25 cellular contexts compared by ENCODE assay signal in the genomic region with DNA sequence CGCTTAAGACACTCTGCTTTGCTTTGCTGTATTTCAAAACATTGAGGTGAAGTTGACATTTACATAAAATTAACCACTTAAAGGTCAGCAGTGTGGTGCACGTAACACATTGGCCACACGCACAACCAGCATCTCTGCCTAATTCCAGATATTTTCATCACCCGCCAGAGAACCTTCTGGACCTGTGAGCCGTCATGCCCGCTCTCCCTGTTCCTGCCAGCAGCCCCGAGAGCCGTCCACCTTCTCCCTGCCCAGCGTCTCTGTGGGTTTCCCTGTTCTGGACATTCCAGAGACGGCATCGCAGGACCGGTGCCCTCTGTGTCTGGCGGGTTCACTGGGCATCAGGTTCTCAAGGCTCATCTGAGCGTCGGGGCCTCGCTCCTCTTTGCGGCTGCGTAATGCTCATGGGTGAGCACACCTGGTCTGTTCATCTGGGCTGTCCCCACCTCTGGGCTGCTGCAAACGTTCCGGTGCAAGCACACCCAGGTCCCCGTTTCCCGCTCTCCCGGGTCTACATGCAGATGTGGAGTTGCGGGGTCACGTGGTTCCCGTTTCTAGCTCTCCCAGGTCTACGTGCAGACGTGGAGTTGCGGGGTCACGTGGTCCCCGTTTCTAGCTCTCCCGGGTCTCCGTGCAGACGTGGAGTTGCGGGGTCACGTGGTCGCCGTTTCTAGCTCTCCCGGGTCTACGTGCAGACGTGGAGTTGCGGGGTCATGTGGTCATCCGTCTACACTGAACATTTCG. TPM values are rescaled to one million over a fixed set of nuclear protein-coding genes. Genes with fewer than 3 reads are reported as not detected.
DNase-seq lines count a peak whose midpoint lies in the region; ATAC-seq, FAIRE-seq and TF ChIP-seq lines count a peak whose summit lies in the region.
"Had no signal": no experiment of that assay in that cellular context is flagged by ENCODE, and none has a peak within 500 bp of the region (broad histone marks: within the 10 kb centered on the region; RNA-seq: fewer than 3 reads in every experiment).

No MANE protein-coding gene starts in this region.

- H3K4me1 ChIP-seq in heart left ventricle: no peaks in the 10 kb centered on the region
- H3K4me1 ChIP-seq in HepG2 (ENCODE audit: insufficient read depth, low read length): no peaks in the 10 kb centered on the region
- H3K4me1 ChIP-seq in right lobe of liver: no peaks in the 10 kb centered on the region
- H3K4me1 ChIP-seq in kidney (ENCODE audit: control insufficient read depth in 1 of 2, insufficient read depth in 1 of 2, low read depth in 1 of 2, low read length in 2 of 2): no peaks in the 10 kb centered on the region

- in situ Hi-C loops in HepG2 (cut with HindIII; ENCODE audit: extremely low pct_ligation_motif_present, low pct_unique_long_range_greater_than_20kb): no loop called here

- BruUV-seq in HepG2 (replicated peaks; lab: Mats Ljungman, UMichigan): no TSS peak

- H3K36me3 ChIP-seq in heart left ventricle (no peaks in the 10 kb centered on the region), HepG2 (replicated peaks in 1 of 2; ENCODE audit: control insufficient read depth in 1 of 2, insufficient read depth in 2 of 2, low read length in 2 of 2) (no peaks in the 10 kb centered on the region), right lobe of liver (no peaks in the 10 kb centered on the region), kidney (ENCODE audit: control insufficient read depth in 1 of 2, insufficient read depth in 2 of 2, low read length in 2 of 2) (no peaks in the 10 kb centered on the region)

- DNase-seq in heart left ventricle: peak in 3 of 5 donors; percentile 11 to 25 (median 14)
- no peak for DNase-seq in left ventricle myocardium superior
- no peak for DNase-seq in HepG2 (ENCODE audit: low spot score)
- no peak for DNase-seq in right lobe of liver
- peak; percentile 59 for DNase-seq in kidney
- DNase-seq in posterior vena cava (ENCODE audit: low spot score): peak; percentile 59
- no peak for DNase-seq in activated CD4-positive, CD25-positive, alpha-beta regulatory T cell (lab: John Stamatoyannopoulos, UW)
- DNase-seq: 8988T; C1 segment of cervical spinal cord; Calu3; CD4-positive, alpha-beta memory T cell; COR-L47; DMS53; DMS79 treated with DMSO at 0.1 percent for 48 hours; GF-D8; GM23248; H7; HCEC 1CT had no signal

- H3K9me3 ChIP-seq in heart left ventricle: peaks cover 0 to 3% (median 0%) of the 10 kb centered on the region in 12 donors
- peaks cover 12% of the 10 kb centered on the region; the same call in 1 of the 2 replicates for H3K9me3 ChIP-seq in HepG2 (ENCODE audit: low read length)
- no peaks in the 10 kb centered on the region for H3K9me3 ChIP-seq in right lobe of liver
- no peaks in the 10 kb centered on the region for H3K9me3 ChIP-seq in kidney (ENCODE audit: control insufficient read depth in 1 of 2, low read length in 2 of 2)

- no peaks in the 10 kb centered on the region for H4K20me1 ChIP-seq in HepG2 (ENCODE audit: insufficient read depth, low read length)

- H3K4me3 ChIP-seq in heart left ventricle (no peak overlapping the region), HepG2 (replicated peaks in 1 of 3; ENCODE audit: insufficient read depth in 1 of 3, low read depth in 2 of 3, low read length in 3 of 3) (no peak overlapping the region), right lobe of liver (no peak overlapping the region), kidney (ENCODE audit: low read length in 2 of 2) (no peak overlapping the region)
- H3K4me3 ChIP-seq: GM23248 had no signal

- intact Hi-C loops in heart left ventricle (cut with DNase I): no loop called here
- intact Hi-C loops in left ventricle myocardium superior (cut with micrococcal nuclease): no loop called here
- intact Hi-C loops in HepG2 (cut with micrococcal nuclease; ENCODE audit: unreplicated experiment): no loop called here
- intact Hi-C loops in right lobe of liver (cut with DNase I): no loop called here
- intact Hi-C loops in kidney (cut with DNase I): no loop called here
- intact Hi-C loops in posterior vena cava (cut with DNase I): no loop called here

- H2AFZ ChIP-seq in HepG2 (ENCODE audit: low read length): no peak overlapping the region
- H2AFZ ChIP-seq: GM23248 had no signal

- TF ChIP-seq POLR2A in heart left ventricle (IDR thresholded peaks at IDR 0.05) (no peak), HepG2 (IDR thresholded peaks at IDR 0.05; ENCODE audit: insufficient read depth in 1 of 2, low read depth in 2 of 2, low read length in 2 of 2) (no peak), right lobe of liver (IDR thresholded peaks at IDR 0.05) (no peak)

- no peak for TF ChIP-seq EP300 in HepG2 (IDR thresholded peaks at IDR 0.05; ENCODE audit: low read depth in 2 of 2, low read length in 2 of 2)
- no peak for TF ChIP-seq EP300 in HepG2 (CRISPR knock-in tag; IDR thresholded peaks at IDR 0.05; ENCODE audit: borderline replicate concordance)

- POLR2A ChIA-PET in HepG2 (lab: Yijun Ruan, JAX): no interaction called here

- no peak for ATAC-seq in heart left ventricle
- ATAC-seq in left ventricle myocardium superior: no peak
- ATAC-seq in HepG2: no peak
- no peak for ATAC-seq in right lobe of liver
- no peak for ATAC-seq in GM18519 (IDR thresholded peaks at IDR 0.05; ENCODE audit: low FRiP score, unreplicated experiment)

- H3K9ac ChIP-seq in HepG2 (ENCODE audit: insufficient read depth, low read depth, low read length): no peak overlapping the region
- H3K9ac ChIP-seq in kidney (ENCODE audit: low read length in 2 of 2): no peak overlapping the region
- H3K9ac ChIP-seq: GM23248 had no signal

- TF ChIP-seq CTCF in heart left ventricle (IDR thresholded peaks at IDR 0.05) (no peak), HepG2 (CRISPR knock-in tag; IDR thresholded peaks at IDR 0.05) (no peak), right lobe of liver (IDR thresholded peaks at IDR 0.05) (no peak), kidney (IDR thresholded peaks at IDR 0.05; ENCODE audit: borderline replicate concordance, extremely low read depth, insufficient read depth) (no peak)

- 94 to 96% (median 95%) methylated on average over 44 of the region's 44 CpGs for WGBS in heart left ventricle, 4 donors
- 43% methylated on average over 16 of the region's 44 CpGs for WGBS in HepG2 (ENCODE audit: low lambda C conversion rate)
- WGBS in right lobe of liver (ENCODE audit: insufficient coverage, low coverage, low lambda C conversion rate, missing lambda C conversion rate): 86% methylated on average over 12 of the region's 44 CpGs

- CTCF ChIA-PET in HepG2 (lab: Yijun Ruan, JAX; ENCODE audit: low intra/inter-chr PET ratio, low total read pairs): no interaction called here

- no peaks in the 10 kb centered on the region for H3K79me2 ChIP-seq in HepG2 (ENCODE audit: insufficient read depth, low read length)

- no peak overlapping the region for H3K4me2 ChIP-seq in HepG2 (ENCODE audit: low read depth, low read length)

- FAIRE-seq in HepG2 (lab: Jason Lieb, UNC) (no peak), kidney (lab: Jason Lieb, UNC) (no peak)
- FAIRE-seq: GM12891, GM18507, H1 had no signal

- no peak overlapping the region for H3K27ac ChIP-seq in heart left ventricle
- H3K27ac ChIP-seq in HepG2 (ENCODE audit: extremely low read length, insufficient read depth, low read length): no peak overlapping the region
- H3K27ac ChIP-seq in right lobe of liver: no peak overlapping the region
- no peak overlapping the region for H3K27ac ChIP-seq in kidney (ENCODE audit: low read depth in 2 of 2, low read length in 2 of 2)
- H3K27ac ChIP-seq: GM23248 had no signal

- H3K27me3 ChIP-seq in heart left ventricle (no peaks in the 10 kb centered on the region), HepG2 (ENCODE audit: control insufficient read depth in 1 of 2, insufficient read depth in 2 of 2, low read length in 2 of 2) (peaks cover 0 to 31% of the 10 kb centered on the region in 2 experiments; a peak in 3 of 5 replicates), right lobe of liver (no peaks in the 10 kb centered on the region)

- TF ChIP-seq RAD21 in HepG2 (CRISPR knock-in tag; IDR thresholded peaks at IDR 0.05): no peak

TF ChIP-seq in HepG2, 621 proteins besides CTCF, POLR2A, EP300 and RAD21 (continues in another document):
- TF ChIP-seq, protein P1, sequence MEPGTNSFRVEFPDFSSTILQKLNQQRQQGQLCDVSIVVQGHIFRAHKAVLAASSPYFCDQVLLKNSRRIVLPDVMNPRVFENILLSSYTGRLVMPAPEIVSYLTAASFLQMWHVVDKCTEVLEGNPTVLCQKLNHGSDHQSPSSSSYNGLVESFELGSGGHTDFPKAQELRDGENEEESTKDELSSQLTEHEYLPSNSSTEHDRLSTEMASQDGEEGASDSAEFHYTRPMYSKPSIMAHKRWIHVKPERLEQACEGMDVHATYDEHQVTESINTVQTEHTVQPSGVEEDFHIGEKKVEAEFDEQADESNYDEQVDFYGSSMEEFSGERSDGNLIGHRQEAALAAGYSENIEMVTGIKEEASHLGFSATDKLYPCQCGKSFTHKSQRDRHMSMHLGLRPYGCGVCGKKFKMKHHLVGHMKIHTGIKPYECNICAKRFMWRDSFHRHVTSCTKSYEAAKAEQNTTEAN (CRISPR knock-in tag; conservative IDR thresholded peaks at IDR 0.05): no peak

RNA-seq across cellular contexts. Expression of a gene that starts 48.1 kb away (rescaled TPM):
- not detected for total RNA-seq in heart left ventricle
- not detected for polyA plus RNA-seq in heart left ventricle
- total RNA-seq in left ventricle myocardium superior: not detected
- not detected in 2 replicates for total RNA-seq in HepG2 (2016; rRNA removed; fragmentation: Illumina TruSeq; extraction: Trizol)
- total RNA-seq in HepG2 (2016; cell fraction: cytosol; rRNA removed; fragmentation: Illumina TruSeq; extraction: Trizol; ENCODE audit: low read depth): not detected in 2 replicates
- total RNA-seq in HepG2 (2016; cell fraction: insoluble cytoplasmic fraction; rRNA removed; fragmentation: Illumina TruSeq; extraction: Trizol): not detected in 2 replicates
- not detected in 2 replicates for total RNA-seq in HepG2 (2016; cell fraction: membrane; rRNA removed; fragmentation: Illumina TruSeq; extraction: Trizol)
- not detected in 2 replicates for total RNA-seq in HepG2 (2016; cell fraction: nucleus; rRNA removed; fragmentation: Illumina TruSeq; extraction: Trizol)
- not detected in 2 replicates for polyA plus RNA-seq in HepG2 (2011; rRNA removed)
- polyA plus RNA-seq in HepG2 (2011; cell fraction: cytosol; rRNA removed): not detected in 2 replicates
- polyA plus RNA-seq in HepG2 (2011; cell fraction: nucleus; rRNA removed): not detected in 2 replicates
- not detected in 2 replicates for polyA plus RNA-seq in HepG2 (2012)
- polyA plus RNA-seq in HepG2 (2016; cell fraction: cytosol; fragmentation: Illumina TruSeq; extraction: Trizol; ENCODE audit: low read depth): not detected in 2 replicates
- not detected in 2 replicates for polyA plus RNA-seq in HepG2 (2016; cell fraction: insoluble cytoplasmic fraction; fragmentation: Illumina TruSeq; extraction: Trizol; ENCODE audit: low read depth)
- polyA plus RNA-seq in HepG2 (2016; cell fraction: membrane; fragmentation: Illumina TruSeq; extraction: Trizol; ENCODE audit: low read depth): not detected in 2 replicates
- polyA plus RNA-seq in HepG2 (2016; cell fraction: nucleus; fragmentation: Illumina TruSeq; extraction: Trizol; ENCODE audit: insufficient read depth, low read depth): not detected in 2 replicates
- polyA minus RNA-seq in HepG2 (2011; rRNA and poly(A)+ RNA removed; ENCODE audit: low replicate concordance): not detected in 2 replicates
- polyA minus RNA-seq in HepG2 (2011; cell fraction: cytosol; rRNA and poly(A)+ RNA removed): not detected in 2 replicates
- not detected in 2 replicates for polyA minus RNA-seq in HepG2 (2011; cell fraction: nucleus; rRNA and poly(A)+ RNA removed)
- total RNA-seq in right lobe of liver: not detected
- not detected for total RNA-seq in kidney
- not detected for polyA plus RNA-seq in kidney (ENCODE audit: insufficient read depth, low read depth, low replicate concordance)
- total RNA-seq in posterior vena cava: not detected
- total RNA-seq: A673; Calu3; CD4-positive, alpha-beta memory T cell; Daoy; GM23248; H1; H7 had no signal
- polyA plus RNA-seq: BJ; CD4-positive, alpha-beta memory T cell; GM23248; H1 had no signal

Comparison
In these comparisons a context has a peak if more than half of its experiments do, and no peak if none do; other contexts are left out.
1. DNase-seq: peak in heart left ventricle (3 of 5), kidney (single experiment) and posterior vena cava (single experiment); none in left ventricle myocardium superior (single experiment), HepG2 (single experiment), right lobe of liver (0 of 3) and activated CD4-positive, CD25-positive, alpha-beta regulatory T cell (0 of 4).